Comparison of ENCODE assay signal across 1 cellular context in genomic region chr12:104303538-104304151, GRCh38.
TF ChIP-seq lines count a peak whose summit lies in the region.

TSS of gene EID3 (plus strand) at chr12:104303739. CDS start at chr12:104303935, 196 bp downstream.

TF ChIP-seq in WTC11, 78 proteins besides CTCF, POLR2A, EP300 and RAD21 (continued from another document):
- TF ChIP-seq USF1 (CRISPR knock-in tag; IDR thresholded peaks at IDR 0.05) (peak; percentile 6; the same call in 1 of the 2 replicates), ATF1 (CRISPR knock-in tag; IDR thresholded peaks at IDR 0.05) (no peak), IRF2 (CRISPR knock-in tag; IDR thresholded peaks at IDR 0.05; ENCODE audit: borderline replicate concordance, low read depth) (no peak), FOXJ3 (CRISPR knock-in tag; IDR thresholded peaks at IDR 0.05; ENCODE audit: borderline replicate concordance) (no peak), PRDM15 (CRISPR knock-in tag; IDR thresholded peaks at IDR 0.05) (0 out of 2 replicates have a peak, but pooled peaks have one; percentile 26), PREB (CRISPR knock-in tag; IDR thresholded peaks at IDR 0.05; ENCODE audit: borderline replicate concordance) (no peak), MAX (CRISPR knock-in tag; IDR thresholded peaks at IDR 0.05) (peak; percentile 96), E2F1 (CRISPR knock-in tag; IDR thresholded peaks at IDR 0.05) (0 out of 2 replicates have a peak, but pooled peaks have one; percentile 23), E2F4 (CRISPR knock-in tag; IDR thresholded peaks at IDR 0.05; ENCODE audit: borderline replicate concordance, low read depth) (peak; percentile 70; the same call in 1 of the 2 replicates), MXD4 (CRISPR knock-in tag; IDR thresholded peaks at IDR 0.05; ENCODE audit: borderline replicate concordance) (no peak), RELA (CRISPR knock-in tag; IDR thresholded peaks at IDR 0.05; ENCODE audit: borderline replicate concordance) (peak; percentile 48; the same call in 1 of the 2 replicates), NFE2L1 (CRISPR knock-in tag; IDR thresholded peaks at IDR 0.05) (peak; percentile 89; the same call in 1 of the 2 replicates), FOXP4 (CRISPR knock-in tag; IDR thresholded peaks at IDR 0.05) (0 out of 2 replicates have a peak, but pooled peaks have one; percentile 26), GTF2I (CRISPR knock-in tag; conservative IDR thresholded peaks at IDR 0.05) (no peak), E2F5 (CRISPR knock-in tag; IDR thresholded peaks at IDR 0.05) (peak; percentile 93)
TF ChIP-seq in WTC11: peak in this region for 20.
